Comparison of ENCODE assay signal across 8 cellular contexts in the genomic region with DNA sequence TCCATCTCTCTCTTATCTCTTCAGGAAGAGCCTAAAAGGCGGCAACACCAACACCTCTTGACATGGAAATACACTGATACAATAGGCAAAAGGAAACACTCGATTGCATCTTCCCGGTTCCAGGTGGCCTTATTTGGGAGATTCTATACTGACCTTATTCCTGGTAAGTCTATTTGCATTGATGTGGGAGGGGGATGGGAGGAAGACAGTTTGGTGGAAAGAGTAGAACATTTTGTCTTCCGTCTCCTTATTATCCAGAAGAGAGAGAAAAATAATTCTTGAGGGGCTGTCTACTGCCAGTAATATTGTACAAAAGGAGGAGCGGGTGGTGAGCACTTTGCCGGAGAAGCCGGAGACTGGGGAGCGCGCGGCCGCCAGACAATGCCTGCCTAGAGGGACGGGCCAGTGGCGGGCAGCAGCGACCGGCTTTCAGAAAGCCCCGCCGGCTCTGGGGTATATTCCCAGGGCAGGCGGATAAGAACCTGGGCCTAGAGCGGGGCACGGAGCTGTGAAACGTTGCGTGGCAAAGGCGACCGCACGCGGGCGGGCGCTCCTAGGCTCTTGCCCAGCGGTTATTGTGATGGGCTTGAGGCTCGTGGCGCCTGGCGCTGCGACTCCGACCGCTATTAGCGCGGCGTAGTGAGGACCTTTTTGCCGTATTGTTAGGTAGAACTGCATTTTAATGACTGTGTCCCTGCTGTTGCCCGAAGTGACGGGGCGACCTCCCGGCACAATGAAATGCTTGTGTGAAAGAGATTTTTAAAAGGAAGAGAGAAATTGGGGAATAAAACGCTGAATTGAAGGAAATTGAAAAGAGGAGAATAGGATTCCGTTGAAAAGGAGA. TPM values are rescaled to one million over a fixed set of nuclear protein-coding genes. Genes with fewer than 3 reads are reported as not detected.
DNase-seq lines count a peak whose midpoint lies in the region; ATAC-seq, FAIRE-seq and TF ChIP-seq lines count a peak whose summit lies in the region.

No MANE protein-coding gene starts in this region.

- H3K27ac Mint-ChIP-seq in CD4-positive, CD25-positive, alpha-beta regulatory T cell = peak overlapping the region in 2 of 3 donors; percentile 65 to 69
- peak overlapping the region in 2 of 9 donors; percentile 5 to 23 for H3K27ac Mint-ChIP-seq in naive thymus-derived CD4-positive, alpha-beta T cell

- POLR2A ChIA-PET in naive thymus-derived CD4-positive, alpha-beta T cell (lab: Charles Lee) = interaction anchor here (1.2 kb wide), 1 partner anchor 73 kb away, joined by 4 read pairs; no protein-coding TSS in a partner anchor

- H3K27me3 Mint-ChIP-seq in CD4-positive, CD25-positive, alpha-beta regulatory T cell = no peaks in the 10 kb centered on the region
- peaks cover 33 to 75% (median 38%) of the 10 kb centered on the region in 5 donors for H3K27me3 Mint-ChIP-seq in naive thymus-derived CD4-positive, alpha-beta T cell

- H3K4me1 ChIP-seq in CD4-positive, CD25-positive, alpha-beta regulatory T cell (ENCODE audit: control insufficient read depth, insufficient read depth, low read length, poor library complexity, severe bottlenecking) = peaks cover 14% of the 10 kb centered on the region
- H3K4me1 ChIP-seq in naive thymus-derived CD4-positive, alpha-beta T cell (ENCODE audit: control insufficient read depth in 2 of 2, insufficient read depth in 2 of 2, low read length in 2 of 2) = peaks cover 8 to 12% of the 10 kb centered on the region in 2 donors
- peaks cover 0 to 2% of the 10 kb centered on the region in 2 donors for H3K4me1 ChIP-seq in small intestine (ENCODE audit: control insufficient read depth in 2 of 2, insufficient read depth in 1 of 2, low read depth in 1 of 2, low read length in 1 of 2)

- H3K9me3 ChIP-seq in CD4-positive, CD25-positive, alpha-beta regulatory T cell (ENCODE audit: control insufficient read depth in 2 of 2, low read length in 2 of 2) = no peaks in the 10 kb centered on the region
- H3K9me3 ChIP-seq in naive thymus-derived CD4-positive, alpha-beta T cell (ENCODE audit: control insufficient read depth in 2 of 3, low read length in 3 of 3) = no peaks in the 10 kb centered on the region
- H3K9me3 ChIP-seq in small intestine (ENCODE audit: control insufficient read depth, low read depth) = no peaks in the 10 kb centered on the region

- no peak for FAIRE-seq in small intestine (lab: Jason Lieb, UNC)

- intact Hi-C loops in naive thymus-derived CD4-positive, alpha-beta T cell (cut with micrococcal nuclease) = loop anchor here in 1 of 2 donors (1.0 kb wide), 1 partner anchor 13 kb away; no protein-coding TSS in a partner anchor

- ATAC-seq in CD4-positive, CD25-positive, alpha-beta regulatory T cell (ENCODE audit: low read depth in 2 of 2) = no peak
- no peak for ATAC-seq in naive thymus-derived CD4-positive, alpha-beta T cell
- ATAC-seq in GM21737 (IDR thresholded peaks at IDR 0.05; ENCODE audit: unreplicated experiment) = no peak
- ATAC-seq in HG02981 (IDR thresholded peaks at IDR 0.05; ENCODE audit: unreplicated experiment) = no peak

- CTCF ChIA-PET in naive thymus-derived CD4-positive, alpha-beta T cell (lab: Charles Lee) = interaction anchor here (1.0 to 1.3 kb wide), 3 partner anchors 10 to 124 kb away, joined by 3 to 4 read pairs (median 3); no protein-coding TSS in a partner anchor

- no peak for TF ChIP-seq CTCF in choroid plexus epithelial cell (conservative IDR thresholded peaks at IDR 0.05; ENCODE audit: low read depth, low read length)

- no peak overlapping the region for H3K27ac ChIP-seq in CD4-positive, CD25-positive, alpha-beta regulatory T cell (ENCODE audit: insufficient read depth, low read length, poor library complexity, severe bottlenecking)
- no peak overlapping the region for H3K27ac ChIP-seq in naive thymus-derived CD4-positive, alpha-beta T cell (ENCODE audit: low read depth, low read length)
- H3K27ac ChIP-seq in small intestine (ENCODE audit: low read depth in 1 of 2, low read length in 1 of 2) = no peak overlapping the region

- peak overlapping the region; percentile 75 to 96 (median 82) for H3K4me3 Mint-ChIP-seq in CD4-positive, CD25-positive, alpha-beta regulatory T cell
- H3K4me3 Mint-ChIP-seq in naive thymus-derived CD4-positive, alpha-beta T cell = peak overlapping the region; percentile 51 to 89 (median 80)

- WGBS in small intestine, 3 donors = 12 to 31% (median 26%) methylated on average over 45 of the region's 45 CpGs

- peaks cover 0 to 3% (median 0%) of the 10 kb centered on the region in 7 donors for H3K9me3 Mint-ChIP-seq in CD4-positive, CD25-positive, alpha-beta regulatory T cell
- H3K9me3 Mint-ChIP-seq in naive thymus-derived CD4-positive, alpha-beta T cell = no peaks in the 10 kb centered on the region

- peaks cover 26% of the 10 kb centered on the region for H3K36me3 ChIP-seq in CD4-positive, CD25-positive, alpha-beta regulatory T cell (ENCODE audit: control insufficient read depth, insufficient read depth, low read length)
- H3K36me3 ChIP-seq in naive thymus-derived CD4-positive, alpha-beta T cell (ENCODE audit: control insufficient read depth in 2 of 3, insufficient read depth in 3 of 3, low read length in 3 of 3) = no peaks in the 10 kb centered on the region
- no peaks in the 10 kb centered on the region for H3K36me3 ChIP-seq in small intestine (ENCODE audit: control insufficient read depth in 2 of 2, insufficient read depth in 2 of 2, low read length in 2 of 2)

- peak overlapping the region; percentile 40 for H3K4me3 ChIP-seq in CD4-positive, CD25-positive, alpha-beta regulatory T cell (ENCODE audit: low read depth, low read length)
- H3K4me3 ChIP-seq in choroid plexus epithelial cell (ENCODE audit: low read depth, low read length) (peak overlapping the region; percentile 25), small intestine (ENCODE audit: low read depth in 1 of 2, low read length in 2 of 2) (no peak overlapping the region)
- peak overlapping the region; percentile 32 for H3K4me3 ChIP-seq in naive thymus-derived CD4-positive, alpha-beta T cell (ENCODE audit: low read length)

- DNase-seq in CD4-positive, CD25-positive, alpha-beta regulatory T cell = no peak
- peak; percentile 31 for DNase-seq in M059J (ENCODE audit: low read depth)
- no peak for DNase-seq in choroid plexus epithelial cell (ENCODE audit: low read depth)
- no peak for DNase-seq in naive thymus-derived CD4-positive, alpha-beta T cell
- DNase-seq in small intestine = no peak
- DNase-seq in stimulated activated naive CD4-positive, alpha-beta T cell treated with Interleukin-2 at 50 U/mL for 16 hours (lab: John Stamatoyannopoulos, UW) = no peak

- peaks cover 32% of the 10 kb centered on the region for H3K36me3 Mint-ChIP-seq in CD4-positive, CD25-positive, alpha-beta regulatory T cell
- peaks cover 0 to 31% (median 9%) of the 10 kb centered on the region in 5 donors for H3K36me3 Mint-ChIP-seq in naive thymus-derived CD4-positive, alpha-beta T cell

- H3K27me3 ChIP-seq in CD4-positive, CD25-positive, alpha-beta regulatory T cell (ENCODE audit: control insufficient read depth, insufficient read depth, low read length) = no peaks in the 10 kb centered on the region
- no peaks in the 10 kb centered on the region for H3K27me3 ChIP-seq in naive thymus-derived CD4-positive, alpha-beta T cell (ENCODE audit: control insufficient read depth in 2 of 2, insufficient read depth in 2 of 2, low read length in 2 of 2)
- H3K27me3 ChIP-seq in small intestine (ENCODE audit: control insufficient read depth in 2 of 2, insufficient read depth in 2 of 2, low read length in 2 of 2) = peaks cover 4 to 5% of the 10 kb centered on the region in 2 donors

- peaks cover 21 to 57% (median 36%) of the 10 kb centered on the region in 4 donors for H3K4me1 Mint-ChIP-seq in CD4-positive, CD25-positive, alpha-beta regulatory T cell
- H3K4me1 Mint-ChIP-seq in naive thymus-derived CD4-positive, alpha-beta T cell = peaks cover 25 to 44% (median 34%) of the 10 kb centered on the region in 7 donors

RNA-seq across cellular contexts. Expression of gene PRDM8, which starts 0.5 kb away (rescaled TPM):
- total RNA-seq in CD4-positive, CD25-positive, alpha-beta regulatory T cell = 31.7 TPM
- polyA plus RNA-seq in CD4-positive, CD25-positive, alpha-beta regulatory T cell = 1 to 10 TPM; 2.0 to 4.7 (median 3.6) TPM
- total RNA-seq in M059J (2014; rRNA removed; shearing (Covaris generic)) = 5.5 and 10.6 TPM in 2 replicates
- 10 to 100 TPM in 3 of 5 experiments, 1 to 10 TPM in 2; 4.2 to 13.7 (median 10.4) TPM for total RNA-seq in naive thymus-derived CD4-positive, alpha-beta T cell
- 1 to 10 TPM; 1.3 to 2.5 TPM for polyA plus RNA-seq in naive thymus-derived CD4-positive, alpha-beta T cell
- 1 to 10 TPM in 1 of 3 donors, under 1 TPM in 1, not detected in 1; 0.27 to 2.0 TPM for polyA plus RNA-seq in small intestine

Comparison
In these comparisons a context has a peak if more than half of its experiments do, and no peak if none do; other contexts are left out.
1. H3K4me3 ChIP-seq: peak in CD4-positive, CD25-positive, alpha-beta regulatory T cell (single experiment), choroid plexus epithelial cell (single experiment) and naive thymus-derived CD4-positive, alpha-beta T cell (single experiment); none in small intestine (0 of 2).